Comparison of ENCODE assay signal across 8 cellular contexts in genomic region chr11:128772814-128773213, GRCh38.
A peak's percentile ranks its signal among the peaks of the same experiment; 100 is the strongest.
DNase-seq lines count a peak whose midpoint lies in the region; ATAC-seq and TF ChIP-seq lines count a peak whose summit lies in the region.

No MANE protein-coding gene starts in this region.

- H2AFZ ChIP-seq in MM.1S (ENCODE audit: low read length) = no peak overlapping the region

- no peak for TF ChIP-seq CTCF in MM.1S (IDR thresholded peaks at IDR 0.05; ENCODE audit: low read length)

- H3K4me2 ChIP-seq in MM.1S (ENCODE audit: low read depth, low read length) = no peak overlapping the region

- H3F3A ChIP-seq in MM.1S (ENCODE audit: insufficient read depth, low read length) = peaks cover 7% of the 10 kb centered on the region; the same call in 1 of the 2 replicates

- no peaks in the 10 kb centered on the region for H3K27me3 ChIP-seq in MM.1S (replicated peaks; ENCODE audit: insufficient read depth, low read length)

- DNase-seq in UCSD-AML1 (lab: John Stamatoyannopoulos, UW; ENCODE audit: unreplicated experiment) (peak; percentile 34), MM.1S (no peak), OCI-M2 (lab: John Stamatoyannopoulos, UW; ENCODE audit: unreplicated experiment) (no peak), foreskin melanocyte (no peak)
- peak; percentile 40 for DNase-seq in effector CD4-positive, alpha-beta T cell
- peak; percentile 34 for DNase-seq in stimulated activated CD4-positive, alpha-beta T cell treated with anti-CD3 and anti-CD28 coated beads, Interleukin-4, amount 100 ng/mL, for 1 hour

- no peaks in the 10 kb centered on the region for H3K9me2 ChIP-seq in MM.1S (replicated peaks; ENCODE audit: insufficient read depth, low read length)

- H3K4me1 ChIP-seq in MM.1S (ENCODE audit: low read length) = no peaks in the 10 kb centered on the region

- H3K9ac ChIP-seq in MM.1S (ENCODE audit: low read length) = no peak overlapping the region

- H3K9me3 ChIP-seq in MM.1S (replicated peaks; ENCODE audit: insufficient read depth, low read length) = no peaks in the 10 kb centered on the region

- peak; percentile 47 for ATAC-seq in GM21381 (IDR thresholded peaks at IDR 0.05; ENCODE audit: unreplicated experiment)
- ATAC-seq in GM18517 (IDR thresholded peaks at IDR 0.05; ENCODE audit: unreplicated experiment) = no peak

- peaks cover 11% of the 10 kb centered on the region for H4K20me1 ChIP-seq in MM.1S (ENCODE audit: insufficient read depth, low read length)

- peaks cover 98% of the 10 kb centered on the region for H3K79me2 ChIP-seq in MM.1S (ENCODE audit: low read length)

- no peak overlapping the region for H3K4me3 ChIP-seq in MM.1S (ENCODE audit: low read length)

- peaks cover 26% of the 10 kb centered on the region for H3K36me3 ChIP-seq in MM.1S (replicated peaks; ENCODE audit: insufficient read depth, low read length)

- H3K27ac ChIP-seq in MM.1S (ENCODE audit: low read length) = no peak overlapping the region

Comparison
In these comparisons a context has a peak if more than half of its experiments do, and no peak if none do; other contexts are left out.
1. DNase-seq: peak in UCSD-AML1 (single experiment), effector CD4-positive, alpha-beta T cell (single experiment) and stimulated activated CD4-positive, alpha-beta T cell treated with anti-CD3 and anti-CD28 coated beads, Interleukin-4, amount 100 ng/mL, for 1 hour (single experiment); none in MM.1S (single experiment), OCI-M2 (single experiment) and foreskin melanocyte (single experiment).